Comparison of ENCODE assay signal across 14 cellular contexts in the genomic region with DNA sequence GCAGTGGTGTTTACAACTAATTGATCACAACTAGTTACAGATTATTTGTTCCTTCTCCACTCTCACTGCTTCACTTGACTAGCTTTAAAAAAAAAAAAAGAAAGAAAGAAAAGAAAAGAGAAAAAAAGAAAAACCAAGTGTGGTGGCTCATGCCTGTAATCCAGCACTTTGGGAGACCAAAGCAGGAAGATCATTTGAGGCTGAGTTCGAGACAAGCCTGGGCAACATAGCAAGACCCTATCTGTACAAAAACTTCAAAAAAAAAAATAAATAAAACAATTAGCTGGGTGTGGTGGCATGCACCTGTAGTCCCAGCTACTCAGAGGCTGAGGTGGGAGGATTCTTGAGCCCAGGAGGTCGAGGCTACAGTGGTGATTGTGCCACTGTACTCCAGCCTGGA.
"Had no signal": no experiment of that assay in that cellular context is flagged by ENCODE, and none has a peak within 500 bp of the region (broad histone marks: within the 10 kb centered on the region; RNA-seq: fewer than 3 reads in every experiment).

No MANE protein-coding gene starts in this region.

- H3K27me3 ChIP-seq: adrenal gland, right atrium auricular region, transverse colon had no signal

- H3K9me3 ChIP-seq: adrenal gland, right atrium auricular region, transverse colon had no signal

- H3K27ac ChIP-seq: adrenal gland, right atrium auricular region had no signal

- ATAC-seq: stimulated activated memory B cell treated with anti-CD40 and anti-IgM and Interleukin-4, amounts not matched to agents 10 μg/mL and 1 μg/mL and 100 μg/mL, for 72 hours had no signal

- H3K4me3 ChIP-seq: adrenal gland, right atrium auricular region, smooth muscle cell, transverse colon had no signal

- H3K27me3 Mint-ChIP-seq: activated CD4-positive, alpha-beta memory T cell treated with anti-CD3 and anti-CD28 coated beads for 36 hours; stimulated activated memory B cell treated with anti-CD40 and anti-IgM and Interleukin-4, amounts not matched to agents 10 μg/mL and 1 μg/mL and 100 μg/mL, for 72 hours had no signal

- H3K9me3 Mint-ChIP-seq: activated CD4-positive, alpha-beta memory T cell treated with anti-CD3 and anti-CD28 coated beads for 36 hours; activated T-helper 2 cell treated with anti-CD3 and anti-CD28 coated beads, Interferon-gamma antibody, Interleukin-2, Interleukin-4, amounts not matched to agents 10 μg/mL and 5 μg/mL and 100 μg/mL, durations not matched to agents 14 hours and 24 hours and 36 hours; stimulated activated memory B cell treated with anti-CD40 and anti-IgM and Interleukin-4, amounts not matched to agents 10 μg/mL and 1 μg/mL and 100 μg/mL, for 72 hours; T-helper 2 cell treated with Interferon-gamma antibody and Interleukin-4, amounts not matched to agents 5 μg/mL and 100 μg/mL, for 36 hours had no signal

- H3K36me3 ChIP-seq: adrenal gland, right atrium auricular region, transverse colon had no signal

- DNase-seq: activated CD4-positive, alpha-beta memory T cell treated with anti-CD3 and anti-CD28 coated beads for 36 hours; activated CD4-positive, CD25-positive, alpha-beta regulatory T cell treated with anti-CD3 and anti-CD28 coated beads, Interleukin-2, amount 50 U/mL, for 72 hours; activated CD8-positive, alpha-beta memory T cell treated with anti-CD3 and anti-CD28 coated beads, Interleukin-2, amount 50 U/mL, for 48 hours; activated naive CD4-positive, alpha-beta T cell treated with anti-CD3 and anti-CD28 coated beads, Interleukin-2, amount 50 U/mL, for 16 hours; adrenal gland; caudate nucleus; hippocampal formation; posterior cingulate gyrus; transverse colon had no signal

- H3K36me3 Mint-ChIP-seq: stimulated activated memory B cell treated with anti-CD40 and anti-IgM and Interleukin-4, amounts not matched to agents 10 μg/mL and 1 μg/mL and 100 μg/mL, for 72 hours had no signal

- H3K27ac Mint-ChIP-seq: activated CD4-positive, alpha-beta memory T cell treated with anti-CD3 and anti-CD28 coated beads for 36 hours; activated T-helper 2 cell treated with anti-CD3 and anti-CD28 coated beads, Interferon-gamma antibody, Interleukin-2, Interleukin-4, amounts not matched to agents 10 μg/mL and 5 μg/mL and 100 μg/mL, durations not matched to agents 14 hours and 24 hours and 36 hours; stimulated activated memory B cell treated with anti-CD40 and anti-IgM and Interleukin-4, amounts not matched to agents 10 μg/mL and 1 μg/mL and 100 μg/mL, for 72 hours had no signal

- H3K4me3 Mint-ChIP-seq: activated CD4-positive, alpha-beta memory T cell treated with anti-CD3 and anti-CD28 coated beads for 36 hours; stimulated activated memory B cell treated with anti-CD40 and anti-IgM and Interleukin-4, amounts not matched to agents 10 μg/mL and 1 μg/mL and 100 μg/mL, for 72 hours had no signal
